ENCODE assay signal across 8 cellular contexts in genomic region chr7:90346326-90347125, GRCh38.
DNase-seq lines count a peak whose midpoint lies in the region; ATAC-seq and TF ChIP-seq lines count a peak whose summit lies in the region.

Gene GTPBP10 (plus strand): TSS chr7:90346716. CDS start chr7:90346742, 26 bp downstream.

- TF ChIP-seq CTCF in OCI-LY1 (IDR thresholded peaks at IDR 0.05; ENCODE audit: low read length) = peak; percentile 89

- H3K79me2 ChIP-seq in OCI-LY1 (ENCODE audit: insufficient read depth, low read length) = peaks cover 44% of the 10 kb centered on the region

- no peaks in the 10 kb centered on the region for H3K9me2 ChIP-seq in OCI-LY1 (ENCODE audit: low read depth, low read length)

- no peaks in the 10 kb centered on the region for H3F3A ChIP-seq in OCI-LY1 (ENCODE audit: insufficient read depth, low read length)

- peak within 1 kb of the TSS; percentile 93 for H3K4me3 ChIP-seq in OCI-LY1 (ENCODE audit: low read depth, low read length, poor library complexity, severe bottlenecking)

- H3K4me1 ChIP-seq in OCI-LY1 (ENCODE audit: insufficient read depth, low read length, severe bottlenecking) = peaks cover 22% of the 10 kb centered on the region

- peak within 1 kb of the TSS; percentile 61 for H2AFZ ChIP-seq in OCI-LY1 (ENCODE audit: low read length)

- H3K27ac ChIP-seq in OCI-LY1 (ENCODE audit: low read depth, low read length, poor library complexity, severe bottlenecking) = peak within 1 kb of the TSS; percentile 84

- H4K20me1 ChIP-seq in OCI-LY1 (ENCODE audit: insufficient read depth, low read length) = no peaks in the 10 kb centered on the region

- peak; percentile 95 for ATAC-seq in GM21515 (IDR thresholded peaks at IDR 0.05; ENCODE audit: unreplicated experiment)

- no peaks in the 10 kb centered on the region for H3K9me3 ChIP-seq in OCI-LY1 (ENCODE audit: low read length)

- peaks cover 28% of the 10 kb centered on the region for H3K36me3 ChIP-seq in OCI-LY1 (ENCODE audit: insufficient read depth, low read length)

- peak within 1 kb of the TSS; percentile 87 for H3K4me2 ChIP-seq in OCI-LY1 (ENCODE audit: low read length)

- peak within 1 kb of the TSS; percentile 90 for H3K9ac ChIP-seq in OCI-LY1 (ENCODE audit: low read length)

- H3K27me3 ChIP-seq in OCI-LY1 (ENCODE audit: insufficient read depth, low read length) = no peaks in the 10 kb centered on the region

- DNase-seq in DMS 273 treated with DMSO at 0.1 percent for 48 hours (lab: John Stamatoyannopoulos, UW) (peak; percentile 91), HuH-7 (ENCODE audit: low spot score) (peak; percentile 79), epidermal melanocyte (ENCODE audit: insufficient read length, low spot score) (peak; percentile 76), middle frontal gyrus (ENCODE audit: extremely low spot score, low spot score) (peak; percentile 91)
- DNase-seq in activated CD8-positive, alpha-beta memory T cell treated with anti-CD3 and anti-CD28 coated beads, Interleukin-2, amount 50 U/mL, for 48 hours = peak; percentile 97
- peak; percentile 86 to 94 for DNase-seq in stimulated activated CD8-positive, alpha-beta memory T cell treated with anti-CD3 and anti-CD28 coated beads, Interleukin-2, amount 100 ng/mL, for 48 hours (ENCODE audit: low read depth in 2 of 2)

Comparison
In these comparisons a context has a peak if more than half of its experiments do, and no peak if none do; other contexts are left out.
1. Peak in every context shown above with its lines: DNase-seq, ATAC-seq, H3K4me3 ChIP-seq and H3K27ac ChIP-seq.